Comparison of ENCODE assay signal across 15 cellular contexts in genomic region chr15:69525543-69525942, GRCh38.
A peak's percentile ranks its signal among the peaks of the same experiment; 100 is the strongest.
DNase-seq lines count a peak whose midpoint lies in the region; ATAC-seq and TF ChIP-seq lines count a peak whose summit lies in the region.
"Had no signal": no experiment of that assay in that cellular context is flagged by ENCODE, and none has a peak within 500 bp of the region (broad histone marks: within the 10 kb centered on the region; RNA-seq: fewer than 3 reads in every experiment).

No MANE protein-coding gene starts in this region.

- H3K4me3 ChIP-seq in left ventricle myocardium inferior (no peak overlapping the region), gastroesophageal sphincter (no peak overlapping the region), rectal smooth muscle tissue (ENCODE audit: low read length) (no peak overlapping the region), transverse colon (no peak overlapping the region)
- H3K4me3 ChIP-seq: BLaER1, GM23338 had no signal

- no peak for TF ChIP-seq EP300 in gastroesophageal sphincter (IDR thresholded peaks at IDR 0.05)
- no peak for TF ChIP-seq EP300 in transverse colon (IDR thresholded peaks at IDR 0.05; ENCODE audit: low read depth)

- H3K27me3 ChIP-seq in left ventricle myocardium inferior (ENCODE audit: low read depth), result peaks cover 23% of the 10 kb centered on the region
- no peaks in the 10 kb centered on the region for H3K27me3 ChIP-seq in gastroesophageal sphincter
- no peaks in the 10 kb centered on the region for H3K27me3 ChIP-seq in rectal smooth muscle tissue (ENCODE audit: control insufficient read depth, insufficient read depth, low read length)
- H3K27me3 ChIP-seq in transverse colon, result no peaks in the 10 kb centered on the region
- H3K27me3 ChIP-seq: BLaER1 had no signal

- H3K9me3 ChIP-seq in left ventricle myocardium inferior (replicated peaks), result peaks cover 3% of the 10 kb centered on the region
- no peaks in the 10 kb centered on the region for H3K9me3 ChIP-seq in gastroesophageal sphincter
- H3K9me3 ChIP-seq in transverse colon, result no peaks in the 10 kb centered on the region
- H3K9me3 ChIP-seq: BLaER1 had no signal

- in situ Hi-C loops in transverse colon (cut with MboI; ENCODE audit: low pct_ligation_motif_present in 1 of 4, low pct_unique_long_range_greater_than_20kb in 1 of 4, low sequenced_read_pairs in 3 of 4), result no loop called here

- H3K36me3 ChIP-seq in left ventricle myocardium inferior (no peaks in the 10 kb centered on the region), gastroesophageal sphincter (no peaks in the 10 kb centered on the region), rectal smooth muscle tissue (ENCODE audit: control insufficient read depth, insufficient read depth, low read length) (no peaks in the 10 kb centered on the region), transverse colon (no peaks in the 10 kb centered on the region)
- H3K36me3 ChIP-seq: BLaER1 had no signal

- intact Hi-C loops in left ventricle myocardium inferior (cut with micrococcal nuclease) (no loop called here), left cardiac atrium (cut with DNase I) (no loop called here), transverse colon (cut with DNase I; ENCODE audit: low total_unique reads) (no loop called here)

- TF ChIP-seq CTCF in left ventricle myocardium inferior (IDR thresholded peaks at IDR 0.05; ENCODE audit: borderline replicate concordance) (no peak), gastroesophageal sphincter (IDR thresholded peaks at IDR 0.05) (no peak), transverse colon (IDR thresholded peaks at IDR 0.05) (no peak)

- WGBS in gastroesophageal sphincter (ENCODE audit: low coverage in 1 of 2), 2 donors, result 80 to 100% methylated on average over 3 to 4 of the region's 6 CpGs
- WGBS in transverse colon (ENCODE audit: low coverage in 1 of 2), 2 donors, result 58 to 83% methylated on average over 3 to 6 of the region's 6 CpGs

- DNase-seq in left ventricle myocardium inferior (no peak), left cardiac atrium (no peak), transverse colon (no peak), NOMO-1 treated with dmso at 0.1 percent for 144 hours (lab: John Stamatoyannopoulos, UW; ENCODE audit: unreplicated experiment) (no peak)
- no peak for DNase-seq in stimulated activated CD4-positive, alpha-beta T cell treated with anti-CD3 and anti-CD28 coated beads, Interleukin-4, amount 100 ng/mL, for 24 hours
- DNase-seq: AML-193, DMS 273 treated with DMSO at 0.1 percent for 48 hours, H7 had no signal

- H3K27ac ChIP-seq in left ventricle myocardium inferior (replicated peaks) (peak overlapping the region; percentile 38), gastroesophageal sphincter (peak overlapping the region in 3 of 4 donors; percentile 30 to 47 (median 32)), rectal smooth muscle tissue (ENCODE audit: low read depth, low read length) (peak overlapping the region; percentile 20), transverse colon (peak overlapping the region in 3 of 4 donors; percentile 12 to 42 (median 30))
- H3K27ac ChIP-seq: 22Rv1, BLaER1, HL-60 had no signal

- ATAC-seq in left cardiac atrium (no peak), gastroesophageal sphincter (no peak), GM21526 (IDR thresholded peaks at IDR 0.05; ENCODE audit: low FRiP score, unreplicated experiment) (no peak)
- ATAC-seq: GM23338 had no signal

- H3K9ac ChIP-seq in rectal smooth muscle tissue (ENCODE audit: low read length), result no peak overlapping the region
- H3K9ac ChIP-seq: BLaER1 had no signal

- H3K4me1 ChIP-seq in left ventricle myocardium inferior (no peaks in the 10 kb centered on the region), gastroesophageal sphincter (peaks cover 0 to under 1% (median 0%) of the 10 kb centered on the region in 3 donors), rectal smooth muscle tissue (ENCODE audit: control insufficient read depth, insufficient read depth, low read length) (no peaks in the 10 kb centered on the region), transverse colon (peaks cover 0 to 22% (median 18%) of the 10 kb centered on the region in 4 donors)
- H3K4me1 ChIP-seq: BLaER1 had no signal

- TF ChIP-seq POLR2A in gastroesophageal sphincter (IDR thresholded peaks at IDR 0.05) (no peak), transverse colon (IDR thresholded peaks at IDR 0.05) (no peak)
